In the genomic region with DNA sequence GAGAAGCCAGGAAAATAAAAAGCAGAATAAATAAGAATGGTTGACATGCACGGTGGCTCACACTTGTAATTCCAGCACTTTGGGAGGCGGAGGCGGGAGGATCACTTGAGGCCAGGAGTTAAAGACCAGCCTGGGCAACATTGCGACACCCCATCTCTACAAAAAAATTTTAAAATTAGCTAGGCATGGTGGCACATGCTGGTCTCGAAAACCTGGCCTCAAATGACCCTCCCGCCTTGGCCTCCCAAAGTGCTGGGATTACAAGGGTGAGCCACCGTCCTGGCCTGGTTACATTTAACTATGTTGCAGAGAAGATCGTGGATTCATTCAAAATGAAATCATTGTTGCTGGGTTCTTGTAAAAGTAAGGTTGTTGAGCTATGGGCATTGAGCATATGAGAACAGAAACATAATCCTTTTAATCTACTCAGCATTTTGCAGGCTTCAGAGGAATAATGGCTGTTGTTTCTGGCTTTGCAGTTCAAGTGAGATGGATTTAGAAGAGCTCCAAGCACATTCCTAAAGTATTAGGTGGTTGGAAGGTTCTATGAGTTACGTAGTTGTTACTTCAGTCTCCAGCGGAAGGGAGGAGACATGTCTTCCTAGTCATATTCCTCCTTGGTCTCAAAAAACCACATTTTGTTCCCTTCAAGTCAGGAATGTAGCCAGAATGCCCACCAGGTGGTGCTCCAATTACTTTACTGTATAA, we compare ENCODE assay signal across 8 cellular contexts. TPM values are rescaled to one million over a fixed set of nuclear protein-coding genes. Genes with fewer than 3 reads are reported as not detected.
DNase-seq lines count a peak whose midpoint lies in the region; ATAC-seq, FAIRE-seq and TF ChIP-seq lines count a peak whose summit lies in the region.

No MANE protein-coding gene starts in this region.

- H4K20me1 ChIP-seq in GM23248 (ENCODE audit: insufficient read depth) = no peaks in the 10 kb centered on the region
- no peaks in the 10 kb centered on the region for H4K20me1 ChIP-seq in OCI-LY3 (ENCODE audit: insufficient read depth, low read length)
- no peaks in the 10 kb centered on the region for H4K20me1 ChIP-seq in astrocyte (ENCODE audit: insufficient read depth, low read length)

- H3K9me3 Mint-ChIP-seq in CD14-positive monocyte (peaks cover 0 to 5% (median 1%) of the 10 kb centered on the region in 7 donors), astrocyte (ENCODE audit: unreplicated experiment) (peaks cover 6% of the 10 kb centered on the region)

- H3K4me3 Mint-ChIP-seq in CD14-positive monocyte (no peak overlapping the region), astrocyte (ENCODE audit: unreplicated experiment) (peak overlapping the region; percentile 5)

- H3K79me2 ChIP-seq in GM23248 (ENCODE audit: insufficient read depth) (0 out of 2 replicates have a peak, but pooled peaks cover 7% of the 10 kb centered on the region), OCI-LY3 (ENCODE audit: low read length) (no peaks in the 10 kb centered on the region), astrocyte (ENCODE audit: insufficient read depth, low read length) (no peaks in the 10 kb centered on the region)

- H2AFZ ChIP-seq in GM23248 (no peak overlapping the region), OCI-LY3 (ENCODE audit: low read depth, low read length) (0 out of 2 replicates have a peak overlapping the region, but pooled peaks have one; percentile 38), astrocyte (ENCODE audit: low read depth, low read length) (no peak overlapping the region)

- ATAC-seq in HG02588 (IDR thresholded peaks at IDR 0.05; ENCODE audit: unreplicated experiment) (no peak), GM18511 (IDR thresholded peaks at IDR 0.05; ENCODE audit: unreplicated experiment) (no peak)

- H3K27ac ChIP-seq in GM23248 = peak overlapping the region; percentile 81
- no peak overlapping the region for H3K27ac ChIP-seq in OCI-LY3 (ENCODE audit: low read length)
- peak overlapping the region; percentile 76 for H3K27ac ChIP-seq in astrocyte (ENCODE audit: low read depth, low read length)

- peak; percentile 46 for TF ChIP-seq CTCF in CD14-positive monocyte (IDR thresholded peaks at IDR 0.05)
- peak; percentile 65 for TF ChIP-seq CTCF in OCI-LY3 (IDR thresholded peaks at IDR 0.05; ENCODE audit: low read depth, low read length)
- TF ChIP-seq CTCF in astrocyte (IDR thresholded peaks at IDR 0.05; ENCODE audit: insufficient read depth, low read depth, low read length) = peak; percentile 78

- H3K27me3 Mint-ChIP-seq in CD14-positive monocyte (ENCODE audit: low read depth in 3 of 3) (peaks cover 0 to 2% (median 0%) of the 10 kb centered on the region in 3 donors), astrocyte (ENCODE audit: low read depth, unreplicated experiment) (peaks cover 3% of the 10 kb centered on the region)

- no peak for DNase-seq in CD14-positive monocyte (ENCODE audit: low spot score)
- DNase-seq in GM23248 = peak; percentile 98
- peak; percentile 99 for DNase-seq in astrocyte (ENCODE audit: low read depth)
- DNase-seq in stimulated activated CD4-positive, alpha-beta T cell treated with anti-CD3 and anti-CD28 coated beads, Interleukin-4, amount 100 ng/mL, for 24 hours = peak; percentile 36

- H3K4me2 ChIP-seq in GM23248 (ENCODE audit: unreplicated experiment) = peak overlapping the region; percentile 51
- no peak overlapping the region for H3K4me2 ChIP-seq in OCI-LY3 (ENCODE audit: low read length)
- H3K4me2 ChIP-seq in astrocyte (ENCODE audit: low read length) = peak overlapping the region; percentile 58

- H3K9me3 ChIP-seq in GM23248 (ENCODE audit: low read depth) (no peaks in the 10 kb centered on the region), OCI-LY3 (ENCODE audit: insufficient read depth, low read length) (no peaks in the 10 kb centered on the region), astrocyte (ENCODE audit: insufficient read depth, low read depth, low read length) (no peaks in the 10 kb centered on the region)

- H3K4me3 ChIP-seq in GM23248 (0 out of 2 replicates have a peak overlapping the region, but pooled peaks have one; percentile 7), OCI-LY3 (ENCODE audit: low read length) (no peak overlapping the region), astrocyte (ENCODE audit: insufficient read depth, low read depth, low read length) (no peak overlapping the region)

- H3F3A ChIP-seq in GM23248 (ENCODE audit: insufficient read depth) = peaks cover 51% of the 10 kb centered on the region

- peaks cover 2% of the 10 kb centered on the region for H3K4me1 Mint-ChIP-seq in CD14-positive monocyte
- peaks cover 34% of the 10 kb centered on the region for H3K4me1 Mint-ChIP-seq in astrocyte (ENCODE audit: low read depth, unreplicated experiment)

- FAIRE-seq in astrocyte (lab: Jason Lieb, UNC) = peak; percentile 89
- peak; percentile 58 for FAIRE-seq in islet of Langerhans (lab: Jason Lieb, UNC)

- H3K27ac Mint-ChIP-seq in CD14-positive monocyte = peak overlapping the region in 1 of 7 donors; percentile 12
- peak overlapping the region; percentile 73 for H3K27ac Mint-ChIP-seq in astrocyte (ENCODE audit: unreplicated experiment)

- H3K36me3 ChIP-seq in GM23248 (ENCODE audit: low read depth) (no peaks in the 10 kb centered on the region), OCI-LY3 (replicated peaks; ENCODE audit: low read depth, low read length) (no peaks in the 10 kb centered on the region), astrocyte (ENCODE audit: insufficient read depth, low read length) (no peaks in the 10 kb centered on the region)

- H3K9ac ChIP-seq in GM23248 (no peak overlapping the region), OCI-LY3 (ENCODE audit: low read length) (no peak overlapping the region), astrocyte (ENCODE audit: low read length) (peak overlapping the region; percentile 21)

- WGBS in GM23248 (ENCODE audit: low coverage in 1 of 2, low lambda C conversion rate in 2 of 2, missing lambda C conversion rate in 2 of 2), 2 experiments = 36 to 37% methylated on average over 10 of the region's 10 CpGs

- H3K4me1 ChIP-seq in GM23248 (ENCODE audit: insufficient read depth) = peaks cover 52% of the 10 kb centered on the region
- H3K4me1 ChIP-seq in OCI-LY3 (ENCODE audit: low read length) = peaks cover 5% of the 10 kb centered on the region; the same call in 1 of the 2 replicates
- peaks cover 35% of the 10 kb centered on the region for H3K4me1 ChIP-seq in astrocyte (ENCODE audit: insufficient read depth, low read length)

- H3K27me3 ChIP-seq in GM23248 (replicated peaks; ENCODE audit: insufficient read depth) (no peaks in the 10 kb centered on the region), OCI-LY3 (ENCODE audit: low read depth, low read length) (no peaks in the 10 kb centered on the region), astrocyte (ENCODE audit: insufficient read depth, low read length) (no peaks in the 10 kb centered on the region)

- intact Hi-C loops in CD14-positive monocyte (cut with micrococcal nuclease) = no loop called here

- in situ Hi-C loops in GM23248 (cut with MboI) = no loop called here

- no peaks in the 10 kb centered on the region for H3K9me2 ChIP-seq in GM23248 (ENCODE audit: insufficient read depth)

- H3K36me3 Mint-ChIP-seq in CD14-positive monocyte = no peaks in the 10 kb centered on the region
- no peaks in the 10 kb centered on the region for H3K36me3 Mint-ChIP-seq in astrocyte (ENCODE audit: low read depth, unreplicated experiment)

RNA-seq across cellular contexts. Expression of a gene that starts 45.6 kb away (rescaled TPM):
- polyA plus RNA-seq in CD14-positive monocyte (under 1 TPM; 0.25 to 0.46 TPM), GM23248 (2016; fragmentation: Nextera tagmentation; extraction: Ambion mirVana) (46.9 and 49.1 TPM in 2 replicates)
- 78.6 and 81.7 TPM in 2 replicates for total RNA-seq in GM23248 (2014; rRNA removed; shearing (Covaris generic))
- total RNA-seq in astrocyte = 21.4 and 22.3 TPM in 2 replicates

RNA-seq across cellular contexts. Expression of a gene that starts 49.7 kb away (rescaled TPM):
- polyA plus RNA-seq in CD14-positive monocyte (1 to 10 TPM; 4.2 to 5.1 TPM), GM23248 (2016; fragmentation: Nextera tagmentation; extraction: Ambion mirVana) (27.9 and 30.6 TPM in 2 replicates)
- 51.2 and 61.3 TPM in 2 replicates for total RNA-seq in GM23248 (2014; rRNA removed; shearing (Covaris generic))
- 11.9 TPM in 2 replicates for total RNA-seq in astrocyte
